14 cellular contexts compared by ENCODE assay signal in genomic region chr9:114317665-114318357, GRCh38. TPM values are rescaled to one million over a fixed set of nuclear protein-coding genes. Genes with fewer than 3 reads are reported as not detected.
A peak's percentile ranks its signal among the peaks of the same experiment; 100 is the strongest.
DNase-seq lines count a peak whose midpoint lies in the region; ATAC-seq and TF ChIP-seq lines count a peak whose summit lies in the region.
"Had no signal": no experiment of that assay in that cellular context is flagged by ENCODE, and none has a peak within 500 bp of the region (broad histone marks: within the 10 kb centered on the region; RNA-seq: fewer than 3 reads in every experiment).

No MANE protein-coding gene starts in this region.

- H4K20me1 ChIP-seq in smooth muscle cell (ENCODE audit: low read depth) = no peaks in the 10 kb centered on the region

- H3K9me3 Mint-ChIP-seq in activated CD4-positive, alpha-beta T cell treated with anti-CD3 and anti-CD28 coated beads, Interleukin-2, amount 10 ng/mL, durations not matched to agents 7 days and 5 days = no peaks in the 10 kb centered on the region

- no peak overlapping the region for H3K4me2 ChIP-seq in smooth muscle cell

- ATAC-seq in psoas muscle = no peak
- no peak for ATAC-seq in HG03045 (IDR thresholded peaks at IDR 0.05; ENCODE audit: unreplicated experiment)

- H3K9me3 ChIP-seq in smooth muscle cell (replicated peaks; ENCODE audit: low read depth) = no peaks in the 10 kb centered on the region
- H3K9me3 ChIP-seq in psoas muscle = no peaks in the 10 kb centered on the region
- H3K9me3 ChIP-seq: BE2C, SJCRH30, upper lobe of left lung had no signal

- POLR2A ChIA-PET in activated CD4-positive, alpha-beta T cell treated with anti-CD3 and anti-CD28 coated beads, Interleukin-2, amount 10 ng/mL, durations not matched to agents 7 days and 5 days (lab: Charles Lee) = no interaction called here

- H3K4me3 Mint-ChIP-seq in activated CD4-positive, alpha-beta T cell treated with anti-CD3 and anti-CD28 coated beads, Interleukin-2, amount 10 ng/mL, durations not matched to agents 7 days and 5 days = no peak overlapping the region
- H3K4me3 Mint-ChIP-seq: naive B cell had no signal

- H2AFZ ChIP-seq in smooth muscle cell (ENCODE audit: low read depth) = no peak overlapping the region

- CTCF ChIA-PET in activated CD4-positive, alpha-beta T cell treated with anti-CD3 and anti-CD28 coated beads, Interleukin-2, amount 10 ng/mL, durations not matched to agents 7 days and 5 days (lab: Charles Lee) = no interaction called here

- no peaks in the 10 kb centered on the region for H3K36me3 ChIP-seq in smooth muscle cell (ENCODE audit: low read depth)
- H3K36me3 ChIP-seq in psoas muscle (ENCODE audit: insufficient read depth in 1 of 2, low read depth in 1 of 2) = no peaks in the 10 kb centered on the region
- H3K36me3 ChIP-seq: BE2C, SJCRH30, upper lobe of left lung had no signal

- no peaks in the 10 kb centered on the region for H3K79me2 ChIP-seq in smooth muscle cell (ENCODE audit: low read depth)

- no peak for TF ChIP-seq CTCF in coronary artery (IDR thresholded peaks at IDR 0.05)
- no peak for TF ChIP-seq CTCF in smooth muscle cell (IDR thresholded peaks at IDR 0.05; ENCODE audit: borderline replicate concordance, insufficient read depth, poor library complexity, severe bottlenecking)
- no peak for TF ChIP-seq CTCF in psoas muscle (IDR thresholded peaks at IDR 0.05)

- intact Hi-C loops in psoas muscle (cut with DNase I) = no loop called here

- no peaks in the 10 kb centered on the region for H3K4me1 ChIP-seq in smooth muscle cell (ENCODE audit: low read depth)
- H3K4me1 ChIP-seq in psoas muscle = no peaks in the 10 kb centered on the region
- H3K4me1 ChIP-seq: BE2C, SJCRH30 had no signal

- no peak overlapping the region for H3K27ac Mint-ChIP-seq in activated CD4-positive, alpha-beta T cell treated with anti-CD3 and anti-CD28 coated beads, Interleukin-2, amount 10 ng/mL, durations not matched to agents 7 days and 5 days
- H3K27ac Mint-ChIP-seq: naive B cell had no signal

- H3K4me3 ChIP-seq in coronary artery (no peak overlapping the region), smooth muscle cell (no peak overlapping the region), psoas muscle (no peak overlapping the region)
- H3K4me3 ChIP-seq: SJCRH30, upper lobe of left lung had no signal

- no peaks in the 10 kb centered on the region for H3K27me3 ChIP-seq in smooth muscle cell (ENCODE audit: low read depth)
- peaks cover 0 to 8% (median 0%) of the 10 kb centered on the region in 3 donors for H3K27me3 ChIP-seq in psoas muscle (ENCODE audit: insufficient read depth in 3 of 3, low read length in 2 of 3)
- H3K27me3 ChIP-seq: BE2C, SJCRH30, upper lobe of left lung had no signal

- 75% methylated on average over 8 of the region's 8 CpGs for WGBS in smooth muscle cell (ENCODE audit: low lambda C conversion rate)
- WGBS in psoas muscle, 3 donors = 76 to 81% (median 78%) methylated on average over 8 of the region's 8 CpGs

- no peak overlapping the region for H3K9ac ChIP-seq in smooth muscle cell (ENCODE audit: low read depth)

- H3F3A ChIP-seq in smooth muscle cell (ENCODE audit: low read depth) = no peaks in the 10 kb centered on the region

- H3K4me1 Mint-ChIP-seq in activated CD4-positive, alpha-beta T cell treated with anti-CD3 and anti-CD28 coated beads, Interleukin-2, amount 10 ng/mL, durations not matched to agents 7 days and 5 days = peaks cover 5% of the 10 kb centered on the region
- H3K4me1 Mint-ChIP-seq: naive B cell had no signal

- H3K27ac ChIP-seq in coronary artery (no peak overlapping the region), smooth muscle cell (ENCODE audit: low read depth) (peak overlapping the region; percentile 47), psoas muscle (no peak overlapping the region)
- H3K27ac ChIP-seq: SJCRH30 had no signal

- H3K36me3 Mint-ChIP-seq in activated CD4-positive, alpha-beta T cell treated with anti-CD3 and anti-CD28 coated beads, Interleukin-2, amount 10 ng/mL, durations not matched to agents 7 days and 5 days (ENCODE audit: low read depth) = no peaks in the 10 kb centered on the region

- peak; percentile 2 for DNase-seq in activated CD4-positive, alpha-beta T cell treated with anti-CD3 and anti-CD28 coated beads for 48 hours
- no peak for DNase-seq in activated CD4-positive, alpha-beta T cell treated with anti-CD3 and anti-CD28 coated beads, Interleukin-2, amount 10 ng/mL, durations not matched to agents 7 days and 5 days
- peak; percentile 44 for DNase-seq in NCI-H460 (ENCODE audit: extremely low read depth, low read depth)
- peak; percentile 35 for DNase-seq in coronary artery (ENCODE audit: low spot score)
- no peak for DNase-seq in smooth muscle cell (lab: John Stamatoyannopoulos, UW; ENCODE audit: unreplicated experiment)
- no peak for DNase-seq in psoas muscle
- DNase-seq in DMS79 treated with DMSO at 0.1 percent for 48 hours (lab: John Stamatoyannopoulos, UW) = no peak
- DNase-seq: BE2C; naive B cell; NCI-H1092; SJCRH30; stimulated activated CD4-positive, alpha-beta T cell treated with anti-CD3 and anti-CD28 coated beads, Interleukin-4, amount 100 ng/mL, for 24 hours had no signal

- H3K27me3 Mint-ChIP-seq in activated CD4-positive, alpha-beta T cell treated with anti-CD3 and anti-CD28 coated beads, Interleukin-2, amount 10 ng/mL, durations not matched to agents 7 days and 5 days = no peaks in the 10 kb centered on the region

RNA-seq across cellular contexts. Expression of gene ORM1, which starts 5.1 kb away (rescaled TPM):
- not detected for total RNA-seq in activated CD4-positive, alpha-beta T cell treated with anti-CD3 and anti-CD28 coated beads, Interleukin-2, amount 10 ng/mL, durations not matched to agents 7 days and 5 days
- total RNA-seq in NCI-H460 (2014; rRNA removed; shearing (Covaris generic)) = not detected in 2 replicates
- polyA plus RNA-seq in NCI-H460 (2014; cell fraction: nucleus; rRNA removed) = not detected in 2 replicates
- total RNA-seq in smooth muscle cell (not detected in 2 replicates), psoas muscle (1 to 10 TPM in 2 of 4 donors, not detected in 2; 1.8 to 2.8 TPM)
- polyA plus RNA-seq in smooth muscle cell (0.46 and 0.74 TPM in 2 replicates), psoas muscle (under 1 TPM in 2 of 3 donors, not detected in 1; 0.21 to 0.63 TPM)
- total RNA-seq: SJCRH30 had no signal

RNA-seq across cellular contexts. Expression of gene ORM2, which starts 11.9 kb away (rescaled TPM):
- not detected for total RNA-seq in activated CD4-positive, alpha-beta T cell treated with anti-CD3 and anti-CD28 coated beads, Interleukin-2, amount 10 ng/mL, durations not matched to agents 7 days and 5 days
- not detected in 2 replicates for total RNA-seq in NCI-H460 (2014; rRNA removed; shearing (Covaris generic))
- polyA plus RNA-seq in NCI-H460 (2014; cell fraction: nucleus; rRNA removed) = not detected in 2 replicates
- total RNA-seq in smooth muscle cell = 0.27 TPM in 1 of 2 replicates, not detected in the other
- polyA plus RNA-seq in smooth muscle cell = not detected in 2 replicates
- total RNA-seq in psoas muscle = not detected
- polyA plus RNA-seq in psoas muscle = under 1 TPM in 1 of 3 donors, not detected in 2; 0.68 TPM
- total RNA-seq: SJCRH30 had no signal

Comparison
In these comparisons a context has a peak if more than half of its experiments do, and no peak if none do; other contexts are left out.
1. DNase-seq: peak in activated CD4-positive, alpha-beta T cell treated with anti-CD3 and anti-CD28 coated beads for 48 hours (single experiment), NCI-H460 (single experiment) and coronary artery (single experiment); none in activated CD4-positive, alpha-beta T cell treated with anti-CD3 and anti-CD28 coated beads, Interleukin-2, amount 10 ng/mL, durations not matched to agents 7 days and 5 days (single experiment), smooth muscle cell (single experiment), psoas muscle (0 of 2) and DMS79 treated with DMSO at 0.1 percent for 48 hours (single experiment).